In genomic region chr1:25706146-25707089, GRCh38 we compare ENCODE assay signal across 16 cellular contexts.
A peak's percentile ranks its signal among the peaks of the same experiment; 100 is the strongest.
DNase-seq lines count a peak whose midpoint lies in the region; ATAC-seq, FAIRE-seq and TF ChIP-seq lines count a peak whose summit lies in the region.
"Had no signal": no experiment of that assay in that cellular context is flagged by ENCODE, and none has a peak within 500 bp of the region (broad histone marks: within the 10 kb centered on the region; RNA-seq: fewer than 3 reads in every experiment).

No MANE protein-coding gene starts in this region.

- H3K4me3 ChIP-seq in bronchial epithelial cell (ENCODE audit: low read depth, low read length) = no peak overlapping the region

- no peaks in the 10 kb centered on the region for H3K9me3 Mint-ChIP-seq in activated T-cell treated with anti-CD3 and anti-CD28 coated beads, Interleukin-2, amount 50 U/mL, for 24 hours
- H3K9me3 Mint-ChIP-seq in type B pancreatic cell = no peaks in the 10 kb centered on the region
- H3K9me3 Mint-ChIP-seq: CD4-positive, CD25-positive, alpha-beta regulatory T cell had no signal

- H3K36me3 ChIP-seq in bronchial epithelial cell (ENCODE audit: control insufficient read depth, insufficient read depth, low read length) = no peaks in the 10 kb centered on the region

- H3K36me3 Mint-ChIP-seq in activated T-cell treated with anti-CD3 and anti-CD28 coated beads, Interleukin-2, amount 50 U/mL, for 24 hours (ENCODE audit: low read depth) = peaks cover 3% of the 10 kb centered on the region
- no peaks in the 10 kb centered on the region for H3K36me3 Mint-ChIP-seq in type B pancreatic cell

- peak; percentile 52 for FAIRE-seq in bronchial epithelial cell (lab: Jason Lieb, UNC)
- FAIRE-seq: A204.1 had no signal

- no peak overlapping the region for H3K27ac Mint-ChIP-seq in activated T-cell treated with anti-CD3 and anti-CD28 coated beads, Interleukin-2, amount 50 U/mL, for 24 hours
- peak overlapping the region; percentile 60 for H3K27ac Mint-ChIP-seq in type B pancreatic cell

- no peaks in the 10 kb centered on the region for H3K27me3 ChIP-seq in bronchial epithelial cell (ENCODE audit: control insufficient read depth, insufficient read depth, low read length)

- no peak overlapping the region for H3K4me3 Mint-ChIP-seq in activated T-cell treated with anti-CD3 and anti-CD28 coated beads, Interleukin-2, amount 50 U/mL, for 24 hours
- no peak overlapping the region for H3K4me3 Mint-ChIP-seq in type B pancreatic cell
- H3K4me3 Mint-ChIP-seq: CD4-positive, CD25-positive, alpha-beta regulatory T cell had no signal

- TF ChIP-seq CTCF in bronchial epithelial cell (IDR thresholded peaks at IDR 0.05; ENCODE audit: insufficient read depth, low read length, severe bottlenecking) (no peak), type B pancreatic cell (conservative IDR thresholded peaks at IDR 0.05) (no peak)

- H3K27me3 Mint-ChIP-seq in activated T-cell treated with anti-CD3 and anti-CD28 coated beads, Interleukin-2, amount 50 U/mL, for 24 hours = no peaks in the 10 kb centered on the region
- H3K27me3 Mint-ChIP-seq in type B pancreatic cell = peaks cover 3% of the 10 kb centered on the region

- ATAC-seq in HG02678 (IDR thresholded peaks at IDR 0.05; ENCODE audit: unreplicated experiment) = no peak
- ATAC-seq: activated naive CD4-positive, alpha-beta T cell treated with anti-CD3 and anti-CD28 coated beads, Interleukin-2, amount 50 U/mL, for 72 hours; stimulated activated naive CD8-positive, alpha-beta T cell treated with anti-CD3 and anti-CD28 coated beads, Interleukin-15, Interleukin-2, amounts not matched to agents 100 U/mL and 50 U/mL, for 24 hours had no signal

- peaks cover 49% of the 10 kb centered on the region for H3K4me1 Mint-ChIP-seq in activated T-cell treated with anti-CD3 and anti-CD28 coated beads, Interleukin-2, amount 50 U/mL, for 24 hours (ENCODE audit: low read depth)
- H3K4me1 Mint-ChIP-seq in type B pancreatic cell (ENCODE audit: unreplicated experiment) = peaks cover 35% of the 10 kb centered on the region

- DNase-seq in activated T-cell treated with anti-CD3 and anti-CD28 coated beads, Interleukin-2, amount 50 U/mL, for 24 hours = peak; percentile 28
- DNase-seq in activated T-cell treated with anti-CD3 and anti-CD28 coated beads, Interleukin-2, amount 50 U/mL, for 48 hours = no peak
- no peak for DNase-seq in bronchial epithelial cell (ENCODE audit: low read depth)
- DNase-seq in iPS-NIHi7 (ENCODE audit: extremely low spot score) = peak; percentile 33
- DNase-seq in type B pancreatic cell (ENCODE audit: extremely low spot score, unreplicated experiment) = no peak
- no peak for DNase-seq in activated CD4-positive, alpha-beta T cell treated with anti-CD3 and anti-CD28 coated beads for 1 hour
- DNase-seq in activated gamma-delta T cell treated with Interleukin-2 at 50 U/mL for 16 hours = no peak
- DNase-seq: CD4-positive, CD25-positive, alpha-beta regulatory T cell; DND-41; hypothalamus; NCI-H1092; stimulated activated CD4-positive, alpha-beta T cell treated with anti-CD3 and anti-CD28 coated beads, Interleukin-12 subunit alpha, Interleukin-12 subunit beta, amount 100 ng/mL, for 4 hours; stimulated activated naive CD8-positive, alpha-beta T cell treated with anti-CD3 and anti-CD28 coated beads, Interleukin-15, Interleukin-2, amounts not matched to agents 100 U/mL and 50 U/mL, for 24 hours had no signal

Comparison
In these comparisons a context has a peak if more than half of its experiments do, and no peak if none do; other contexts are left out.
1. DNase-seq: peak in activated T-cell treated with anti-CD3 and anti-CD28 coated beads, Interleukin-2, amount 50 U/mL, for 24 hours (single experiment) and iPS-NIHi7 (single experiment); none in activated T-cell treated with anti-CD3 and anti-CD28 coated beads, Interleukin-2, amount 50 U/mL, for 48 hours (0 of 2), bronchial epithelial cell (single experiment), type B pancreatic cell (single experiment), activated CD4-positive, alpha-beta T cell treated with anti-CD3 and anti-CD28 coated beads for 1 hour (single experiment) and activated gamma-delta T cell treated with Interleukin-2 at 50 U/mL for 16 hours (single experiment).